In the genomic region with DNA sequence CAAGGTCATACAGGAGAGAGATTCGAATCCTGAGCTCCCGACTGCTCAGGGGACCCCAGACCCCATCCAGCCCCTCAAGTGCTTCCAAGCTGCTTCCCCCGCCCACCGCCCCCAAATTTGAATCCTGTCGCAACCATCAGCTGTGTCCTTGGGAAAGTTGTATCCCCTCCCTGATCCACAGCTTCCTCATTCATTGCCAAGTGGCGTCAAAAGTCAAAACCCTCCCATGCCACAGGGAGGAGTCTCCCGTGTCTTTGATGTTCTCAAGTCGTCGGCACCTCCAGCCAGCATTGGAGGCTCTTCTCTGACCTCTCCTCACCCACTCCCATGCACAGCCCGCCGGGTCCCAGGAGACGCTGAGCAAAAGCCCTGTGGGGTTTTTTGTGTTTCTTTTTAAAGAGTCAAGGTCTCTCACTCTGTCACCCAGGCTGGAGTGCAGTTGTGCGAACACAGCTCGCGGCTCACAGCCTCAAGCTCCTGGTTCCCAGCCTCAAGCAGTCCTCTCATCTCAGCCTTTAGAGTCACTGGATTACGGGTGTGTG, we compare ENCODE assay signal across 12 cellular contexts. TPM values are rescaled to one million over a fixed set of nuclear protein-coding genes. Genes with fewer than 3 reads are reported as not detected.
DNase-seq lines count a peak whose midpoint lies in the region; ATAC-seq, FAIRE-seq and TF ChIP-seq lines count a peak whose summit lies in the region.
"Had no signal": no experiment of that assay in that cellular context is flagged by ENCODE, and none has a peak within 500 bp of the region (broad histone marks: within the 10 kb centered on the region; RNA-seq: fewer than 3 reads in every experiment).

No MANE protein-coding gene starts in this region.

- H3K27ac ChIP-seq in Karpas-422 (ENCODE audit: low read length) (peak overlapping the region; percentile 85), gastroesophageal sphincter (peak overlapping the region in 3 of 4 donors; percentile 54 to 74 (median 61)), PC-3 (ENCODE audit: low read length) (no peak overlapping the region)
- H3K27ac ChIP-seq: PC-9 had no signal

- CTCF ChIA-PET in PC-3 (lab: Charles Lee) = interaction anchor here (0.7 kb wide), 1 partner anchor 22 kb away, joined by 3 read pairs; a partner anchor contains a TSS

- H3K4me2 ChIP-seq in Karpas-422 (ENCODE audit: low read depth, low read length, poor library complexity, severe bottlenecking) = peak overlapping the region; percentile 66
- no peak overlapping the region for H3K4me2 ChIP-seq in PC-3 (ENCODE audit: low read length)
- H3K4me2 ChIP-seq: PC-9 had no signal

- H3K79me2 ChIP-seq in Karpas-422 (ENCODE audit: low read length) (no peaks in the 10 kb centered on the region), PC-3 (ENCODE audit: low read length) (no peaks in the 10 kb centered on the region)

- no peaks in the 10 kb centered on the region for H3K9me2 ChIP-seq in Karpas-422 (replicated peaks; ENCODE audit: insufficient read depth, low read length)
- no peaks in the 10 kb centered on the region for H3K9me2 ChIP-seq in PC-3 (replicated peaks; ENCODE audit: low read length)

- POLR2A ChIA-PET in PC-3 (lab: Charles Lee; ENCODE audit: unreplicated experiment) = no interaction called here

- BruUV-seq in PC-3 (replicated peaks; lab: Mats Ljungman, UMichigan) = no TSS peak

- DNase-seq in GM12891 (ENCODE audit: insufficient read length, low spot score) (no peak), Karpas-422 (peak; percentile 89), sciatic nerve (ENCODE audit: low spot score) (no peak), foreskin fibroblast (no peak), PC-3 (no peak)
- DNase-seq: endodermal cell, PC-9 had no signal

- no peak overlapping the region for H2AFZ ChIP-seq in Karpas-422 (ENCODE audit: low read length)
- H2AFZ ChIP-seq in PC-3 (ENCODE audit: low read length) = no peak overlapping the region
- H2AFZ ChIP-seq: PC-9 had no signal

- peak overlapping the region; percentile 35; the same call in 1 of the 2 replicates for H3K4me3 ChIP-seq in Karpas-422 (ENCODE audit: low read length)
- H3K4me3 ChIP-seq in gastroesophageal sphincter = no peak overlapping the region
- no peak overlapping the region for H3K4me3 ChIP-seq in foreskin fibroblast (ENCODE audit: low read depth in 1 of 2, low read length in 2 of 2)
- no peak overlapping the region for H3K4me3 ChIP-seq in PC-3 (ENCODE audit: low read length)
- H3K4me3 ChIP-seq: PC-9 had no signal

- H3K9me3 ChIP-seq in Karpas-422 (ENCODE audit: low read length) (no peaks in the 10 kb centered on the region), gastroesophageal sphincter (no peaks in the 10 kb centered on the region), PC-3 (ENCODE audit: low read length) (no peaks in the 10 kb centered on the region)

- no peaks in the 10 kb centered on the region for H4K20me1 ChIP-seq in Karpas-422 (ENCODE audit: insufficient read depth, low read depth, low read length)
- H4K20me1 ChIP-seq in PC-3 (ENCODE audit: low read length) = no peaks in the 10 kb centered on the region

- no peak for TF ChIP-seq EP300 in gastroesophageal sphincter (IDR thresholded peaks at IDR 0.05)

- TF ChIP-seq CTCF in gastroesophageal sphincter (IDR thresholded peaks at IDR 0.05) (no peak), foreskin fibroblast (IDR thresholded peaks at IDR 0.05; ENCODE audit: low read depth, low read length) (no peak), PC-3 (conservative IDR thresholded peaks at IDR 0.05; ENCODE audit: low read depth, low read length) (no peak)

- FAIRE-seq in GM12891 (lab: Jason Lieb, UNC) = peak; percentile 76
- FAIRE-seq: islet of Langerhans had no signal

- peak; percentile 12 for ATAC-seq in gastroesophageal sphincter
- ATAC-seq in sciatic nerve = peak; percentile 10
- ATAC-seq in GM19467 (IDR thresholded peaks at IDR 0.05; ENCODE audit: unreplicated experiment) = no peak
- no peak for ATAC-seq in HG02798 (IDR thresholded peaks at IDR 0.05; ENCODE audit: poor library complexity, unreplicated experiment)
- ATAC-seq in PC-3 = no peak
- ATAC-seq: activated CD4-positive, CD25-positive, alpha-beta regulatory T cell treated with anti-CD3 and anti-CD28 coated beads, Interleukin-2, amount 50 U/mL, for 24 hours had no signal

- H3K9ac ChIP-seq in Karpas-422 (ENCODE audit: low read length) = peak overlapping the region; percentile 57
- H3K9ac ChIP-seq in PC-3 (ENCODE audit: low read length) = no peak overlapping the region

- intact Hi-C loops in sciatic nerve (cut with DNase I) (no loop called here), PC-3 (cut with micrococcal nuclease) (no loop called here)

- H3K36me3 ChIP-seq in Karpas-422 (ENCODE audit: insufficient read depth, low read length) = peaks cover 7% of the 10 kb centered on the region; the same call in 1 of the 2 replicates
- H3K36me3 ChIP-seq in gastroesophageal sphincter = peaks cover 0 to 42% of the 10 kb centered on the region in 2 donors
- H3K36me3 ChIP-seq in PC-3 (ENCODE audit: low read depth, low read length) = peaks cover 2% of the 10 kb centered on the region; the same call in 1 of the 2 replicates

- no peaks in the 10 kb centered on the region for H3F3A ChIP-seq in PC-3 (ENCODE audit: low read length, unreplicated experiment)

- H3K4me1 ChIP-seq in Karpas-422 (ENCODE audit: low read length) (peaks cover 69% of the 10 kb centered on the region), gastroesophageal sphincter (peaks cover 0 to 24% (median 4%) of the 10 kb centered on the region in 3 donors), PC-3 (ENCODE audit: insufficient read depth, low read length) (no peaks in the 10 kb centered on the region)

- 11 to 39% methylated on average over 3 to 7 of the region's 16 CpGs for WGBS in gastroesophageal sphincter (ENCODE audit: low coverage in 1 of 2), 2 donors

- TF ChIP-seq POLR2A in GM12891 (IDR thresholded peaks at IDR 0.05; ENCODE audit: low read depth, low read length) (no peak), gastroesophageal sphincter (IDR thresholded peaks at IDR 0.05) (no peak)

- H3K27me3 ChIP-seq in Karpas-422 (ENCODE audit: low read length) (no peaks in the 10 kb centered on the region), gastroesophageal sphincter (no peaks in the 10 kb centered on the region), PC-3 (ENCODE audit: low read length) (no peaks in the 10 kb centered on the region)

TF ChIP-seq in GM12891, 5 proteins besides CTCF, POLR2A, EP300 and RAD21:
- no peak for TF ChIP-seq PAX5 (IDR thresholded peaks at IDR 0.05; ENCODE audit: insufficient read depth, low read length, severe bottlenecking)
- TF ChIP-seq POU2F2 (IDR thresholded peaks at IDR 0.05; ENCODE audit: low read depth, low read length) = no peak

RNA-seq across cellular contexts. Expression of a gene that starts 2.8 kb away (rescaled TPM):
- 201 TPM for polyA plus RNA-seq in GM12891 (2012; ENCODE audit: low read depth, missing spikeins)
- 256 and 416 TPM in 2 replicates for total RNA-seq in Karpas-422 (2014; rRNA removed; shearing (Covaris generic); ENCODE audit: low replicate concordance)
- total RNA-seq in gastroesophageal sphincter (10 to 100 TPM in 3 of 4 donors, 1 to 10 TPM in 1; 4.4 to 79.6 (median 40.8) TPM), sciatic nerve (82.2 TPM), PC-3 (2014; rRNA removed) (31.1 and 35.0 TPM in 2 replicates)

RNA-seq across cellular contexts. Expression of a gene that starts 17.8 kb away (rescaled TPM):
- 6.7 TPM for polyA plus RNA-seq in GM12891 (2012; ENCODE audit: low read depth, missing spikeins)
- total RNA-seq in Karpas-422 (2014; rRNA removed; shearing (Covaris generic); ENCODE audit: low replicate concordance) = 5.1 and 5.7 TPM in 2 replicates
- total RNA-seq in gastroesophageal sphincter = 10 to 100 TPM in 3 of 4 donors, 1 to 10 TPM in 1; 5.3 to 30.1 (median 22.7) TPM
- 19.5 TPM for total RNA-seq in sciatic nerve
- total RNA-seq in PC-3 (2014; rRNA removed) = 13.9 and 15.8 TPM in 2 replicates

RNA-seq across cellular contexts. Expression of a gene that starts 22.2 kb away (rescaled TPM):
- polyA plus RNA-seq in GM12891 (2012; ENCODE audit: low read depth, missing spikeins) = 10.6 TPM
- 17.0 and 24.2 TPM in 2 replicates for total RNA-seq in Karpas-422 (2014; rRNA removed; shearing (Covaris generic); ENCODE audit: low replicate concordance)
- total RNA-seq in gastroesophageal sphincter (10 to 100 TPM; 13.8 to 30.7 (median 22.4) TPM), sciatic nerve (9.2 TPM), PC-3 (2014; rRNA removed) (34.2 and 44.7 TPM in 2 replicates)

RNA-seq across cellular contexts. Expression of a gene that starts 33.1 kb away (rescaled TPM):
- 1.0 TPM for polyA plus RNA-seq in GM12891 (2012; ENCODE audit: low read depth, missing spikeins)
- 2.5 and 6.2 TPM in 2 replicates for total RNA-seq in Karpas-422 (2014; rRNA removed; shearing (Covaris generic); ENCODE audit: low replicate concordance)
- total RNA-seq in gastroesophageal sphincter (1 to 10 TPM in 3 of 4 donors, under 1 TPM in 1; 0.92 to 3.8 (median 1.6) TPM), sciatic nerve (2.9 TPM), PC-3 (2014; rRNA removed) (5.7 and 6.7 TPM in 2 replicates)

RNA-seq across cellular contexts. Expression of a gene that starts 55.5 kb away (rescaled TPM):
- 0.17 TPM for polyA plus RNA-seq in GM12891 (2012; ENCODE audit: low read depth, missing spikeins)
- total RNA-seq in Karpas-422 (2014; rRNA removed; shearing (Covaris generic); ENCODE audit: low replicate concordance) = not detected in 2 replicates
- total RNA-seq in gastroesophageal sphincter = 1 to 10 TPM in 1 of 4 donors, under 1 TPM in 3; 0.35 to 2.3 (median 0.53) TPM
- 2.1 TPM for total RNA-seq in sciatic nerve
- 1.8 TPM in 1 of 2 replicates, not detected in the other for total RNA-seq in PC-3 (2014; rRNA removed)

Comparison
In these comparisons a context has a peak if more than half of its experiments do, and no peak if none do; other contexts are left out.
1. ATAC-seq: peak in gastroesophageal sphincter (single experiment) and sciatic nerve (single experiment); none in GM19467 (single experiment), HG02798 (single experiment) and PC-3 (single experiment).